ENCODE assay signal across 16 cellular contexts in genomic region chr16:61829631-61830030, GRCh38.
DNase-seq lines count a peak whose midpoint lies in the region; ATAC-seq, FAIRE-seq and TF ChIP-seq lines count a peak whose summit lies in the region.
"Had no signal": no experiment of that assay in that cellular context is flagged by ENCODE, and none has a peak within 500 bp of the region (broad histone marks: within the 10 kb centered on the region; RNA-seq: fewer than 3 reads in every experiment).

No MANE protein-coding gene starts in this region.

- H3K9me3 ChIP-seq in astrocyte (ENCODE audit: insufficient read depth, low read depth, low read length), result no peaks in the 10 kb centered on the region

- no peak overlapping the region for H2AFZ ChIP-seq in astrocyte (ENCODE audit: low read depth, low read length)
- H2AFZ ChIP-seq: GM23338 had no signal

- H3K9ac ChIP-seq in astrocyte (ENCODE audit: low read length), result no peak overlapping the region

- FAIRE-seq in astrocyte (lab: Jason Lieb, UNC), result no peak

- no peaks in the 10 kb centered on the region for H3K36me3 ChIP-seq in astrocyte (ENCODE audit: insufficient read depth, low read length)

- H3K4me1 Mint-ChIP-seq in astrocyte (ENCODE audit: low read depth, unreplicated experiment), result peaks cover 17% of the 10 kb centered on the region

- ATAC-seq in HG03039 (IDR thresholded peaks at IDR 0.05; ENCODE audit: unreplicated experiment), result no peak
- ATAC-seq: GM23338 had no signal

- no peaks in the 10 kb centered on the region for H3K27me3 Mint-ChIP-seq in astrocyte (ENCODE audit: low read depth, unreplicated experiment)

- H3K9me3 Mint-ChIP-seq in astrocyte (ENCODE audit: unreplicated experiment), result no peaks in the 10 kb centered on the region
- H3K9me3 Mint-ChIP-seq: GM23338 had no signal

- peak overlapping the region; percentile 35 for H3K27ac Mint-ChIP-seq in astrocyte (ENCODE audit: unreplicated experiment)
- H3K27ac Mint-ChIP-seq: GM23338 had no signal

- no peaks in the 10 kb centered on the region for H3K4me1 ChIP-seq in astrocyte (ENCODE audit: insufficient read depth, low read length)

- H3K36me3 Mint-ChIP-seq in astrocyte (ENCODE audit: low read depth, unreplicated experiment), result no peaks in the 10 kb centered on the region

- no peak overlapping the region for H3K4me3 Mint-ChIP-seq in astrocyte (ENCODE audit: unreplicated experiment)
- H3K4me3 Mint-ChIP-seq: GM23338 had no signal

- no peak for TF ChIP-seq CTCF in astrocyte (IDR thresholded peaks at IDR 0.05; ENCODE audit: insufficient read depth, low read depth, low read length)

- no peaks in the 10 kb centered on the region for H4K20me1 ChIP-seq in astrocyte (ENCODE audit: insufficient read depth, low read length)

- no peaks in the 10 kb centered on the region for H3K79me2 ChIP-seq in astrocyte (ENCODE audit: insufficient read depth, low read length)

- H3K4me3 ChIP-seq in astrocyte (ENCODE audit: insufficient read depth, low read depth, low read length), result no peak overlapping the region
- H3K4me3 ChIP-seq: GM23338 had no signal

- DNase-seq in EH (ENCODE audit: low read depth), result peak; percentile 61
- DNase-seq in astrocyte (ENCODE audit: low read depth), result peak; percentile 79
- DNase-seq in medulla oblongata (ENCODE audit: extremely low spot score), result peak; percentile 20
- DNase-seq in superior temporal gyrus (ENCODE audit: extremely low spot score), result peak; percentile 30
- no peak for DNase-seq in NCI-H446 treated with DMSO at 0.1 percent for 48 hours (lab: John Stamatoyannopoulos, UW)
- DNase-seq in NCI-H345 treated with DMSO at 0.1 percent for 48 hours (lab: John Stamatoyannopoulos, UW; ENCODE audit: unreplicated experiment), result no peak
- DNase-seq: Calu3, GDM1, KBM-7, NCI-H1092, NCI-H1694 treated with DMSO at 0.1 percent for 48 hours, NCI-H510A, NCI-H82, SHP77 treated with DMSO at 0.1 percent for 48 hours had no signal

- H3K4me2 ChIP-seq in astrocyte (ENCODE audit: low read length), result no peak overlapping the region
- H3K4me2 ChIP-seq: GM23338 had no signal

- no peak overlapping the region for H3K27ac ChIP-seq in astrocyte (ENCODE audit: low read depth, low read length)

- no peaks in the 10 kb centered on the region for H3K27me3 ChIP-seq in astrocyte (ENCODE audit: insufficient read depth, low read length)

Comparison
In these comparisons a context has a peak if more than half of its experiments do, and no peak if none do; other contexts are left out.
1. DNase-seq: peak in EH (single experiment), astrocyte (single experiment), medulla oblongata (single experiment) and superior temporal gyrus (single experiment); none in NCI-H446 treated with DMSO at 0.1 percent for 48 hours (single experiment) and NCI-H345 treated with DMSO at 0.1 percent for 48 hours (single experiment).